Comparison of ENCODE assay signal across 10 cellular contexts in the genomic region with DNA sequence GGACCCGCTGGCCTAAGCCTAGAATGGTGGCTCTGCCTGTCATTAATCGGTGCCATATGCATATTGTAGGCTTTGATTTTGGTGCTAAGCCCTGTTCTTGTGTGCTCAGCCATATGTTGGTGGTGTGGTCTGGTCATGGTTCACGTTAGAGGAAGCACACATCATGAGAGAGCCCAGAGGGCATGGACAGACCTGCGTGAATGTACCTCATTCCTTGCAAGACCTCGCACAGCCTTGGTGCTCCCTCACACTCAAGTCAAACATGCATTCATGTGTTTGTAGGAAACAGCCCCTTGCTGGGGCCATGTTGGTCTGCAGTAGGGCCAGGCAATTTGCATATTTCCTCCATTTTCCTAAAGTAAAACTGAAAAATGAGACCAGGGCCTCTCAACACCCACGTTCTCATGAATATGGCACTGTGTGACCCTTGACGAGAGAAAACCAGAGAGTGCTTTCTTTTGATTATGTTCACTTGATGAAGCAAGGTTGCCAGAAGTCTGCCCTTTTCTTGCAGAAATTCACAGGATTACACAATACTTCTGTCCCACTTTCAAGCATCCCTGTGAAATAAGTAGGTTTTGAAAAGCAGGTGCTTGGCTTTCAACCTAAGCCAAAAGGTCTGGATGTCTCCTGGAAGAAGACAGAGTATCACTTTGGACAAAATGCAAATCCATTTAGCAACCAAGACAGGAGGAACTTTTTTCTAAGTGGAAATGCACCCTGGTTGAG.
DNase-seq lines count a peak whose midpoint lies in the region; ATAC-seq and TF ChIP-seq lines count a peak whose summit lies in the region.
"Had no signal": no experiment of that assay in that cellular context is flagged by ENCODE, and none has a peak within 500 bp of the region (broad histone marks: within the 10 kb centered on the region; RNA-seq: fewer than 3 reads in every experiment).

No MANE protein-coding gene starts in this region.

- DNase-seq in GM10266 (ENCODE audit: extremely low spot score) (peak; percentile 80), NCI-H1105 (lab: John Stamatoyannopoulos, UW) (no peak), cerebellar cortex (ENCODE audit: low spot score) (no peak), GM23338 (ENCODE audit: low spot score) (no peak), DMS153 treated with DMSO at 0.1 percent for 48 hours (lab: John Stamatoyannopoulos, UW; ENCODE audit: unreplicated experiment) (no peak)
- peak; percentile 18 for DNase-seq in activated CD8-positive, alpha-beta T cell treated with anti-CD3 and anti-CD28 coated beads for 36 hours
- DNase-seq: heart right ventricle had no signal

- H3K27me3 Mint-ChIP-seq in activated CD8-positive, alpha-beta T cell treated with anti-CD3 and anti-CD28 coated beads for 36 hours, result no peaks in the 10 kb centered on the region
- no peaks in the 10 kb centered on the region for H3K27me3 Mint-ChIP-seq in GM23338 (ENCODE audit: insufficient read depth, low read depth, poor library complexity)

- 0 out of 2 replicates have a peak, but pooled peaks cover 4% of the 10 kb centered on the region for H3K9me2 ChIP-seq in GM23338 (ENCODE audit: insufficient read depth)

- H4K20me1 ChIP-seq in GM23338 (replicated peaks; ENCODE audit: insufficient read depth), result 0 out of 2 replicates have a peak, but pooled peaks cover 2% of the 10 kb centered on the region

- no peak for TF ChIP-seq CTCF in GM10266 (IDR thresholded peaks at IDR 0.05; ENCODE audit: control insufficient read depth, insufficient read depth, low read depth, missing control alignments)
- TF ChIP-seq CTCF in activated CD8-positive, alpha-beta T cell treated with anti-CD3 and anti-CD28 coated beads for 36 hours (IDR thresholded peaks at IDR 0.05), result no peak
- TF ChIP-seq CTCF in GM23338 (conservative IDR thresholded peaks at IDR 0.05; ENCODE audit: low read depth in 2 of 2), result no peak

- H3K27me3 ChIP-seq in GM23338 (ENCODE audit: insufficient read depth), result no peaks in the 10 kb centered on the region
- H3K27me3 ChIP-seq: heart right ventricle, neural progenitor cell had no signal

- no peaks in the 10 kb centered on the region for H3K4me1 ChIP-seq in GM23338 (ENCODE audit: insufficient read depth)
- H3K4me1 ChIP-seq: neural progenitor cell had no signal

- peak; percentile 92 for ATAC-seq in GM19025 (IDR thresholded peaks at IDR 0.05; ENCODE audit: low read depth, unreplicated experiment)
- peak; percentile 88 for ATAC-seq in HG02852 (IDR thresholded peaks at IDR 0.05; ENCODE audit: unreplicated experiment)
- ATAC-seq in activated CD8-positive, alpha-beta T cell treated with anti-CD3 and anti-CD28 coated beads for 36 hours, result peak; percentile 37
- ATAC-seq in GM23338, result no peak

- peaks cover 13% of the 10 kb centered on the region for H3K4me1 Mint-ChIP-seq in activated CD8-positive, alpha-beta T cell treated with anti-CD3 and anti-CD28 coated beads for 36 hours (ENCODE audit: low read depth)
- H3K4me1 Mint-ChIP-seq in GM23338, result no peaks in the 10 kb centered on the region

- H3K79me2 ChIP-seq in GM23338 (replicated peaks; ENCODE audit: insufficient read depth), result no peaks in the 10 kb centered on the region

- CTCF ChIA-PET in activated CD8-positive, alpha-beta T cell treated with anti-CD3 and anti-CD28 coated beads for 36 hours (lab: Charles Lee), result no interaction called here

- H3K36me3 ChIP-seq in GM23338 (ENCODE audit: insufficient read depth), result no peaks in the 10 kb centered on the region
- H3K36me3 ChIP-seq: neural progenitor cell had no signal

- H3K4me3 ChIP-seq in GM23338, result no peak overlapping the region
- H3K4me3 ChIP-seq: heart right ventricle, neural progenitor cell had no signal

- H3F3A ChIP-seq in GM23338 (replicated peaks; ENCODE audit: low read depth), result no peaks in the 10 kb centered on the region

- POLR2A ChIA-PET in activated CD8-positive, alpha-beta T cell treated with anti-CD3 and anti-CD28 coated beads for 36 hours (lab: Charles Lee), result no interaction called here

- no peak overlapping the region for H3K4me2 ChIP-seq in GM23338
- H3K4me2 ChIP-seq: neural progenitor cell had no signal

- intact Hi-C loops in activated CD8-positive, alpha-beta T cell treated with anti-CD3 and anti-CD28 coated beads for 36 hours (cut with micrococcal nuclease), result no loop called here

- H2AFZ ChIP-seq in GM23338, result no peak overlapping the region
- H2AFZ ChIP-seq: neural progenitor cell had no signal

- H3K36me3 Mint-ChIP-seq in activated CD8-positive, alpha-beta T cell treated with anti-CD3 and anti-CD28 coated beads for 36 hours (ENCODE audit: low read depth), result peaks cover 41% of the 10 kb centered on the region
- peaks cover 4% of the 10 kb centered on the region; the same call in 1 of the 3 replicates for H3K36me3 Mint-ChIP-seq in GM23338 (ENCODE audit: low read depth)

- H3K4me3 Mint-ChIP-seq in activated CD8-positive, alpha-beta T cell treated with anti-CD3 and anti-CD28 coated beads for 36 hours, result no peak overlapping the region
- H3K4me3 Mint-ChIP-seq in GM23338, result no peak overlapping the region
- H3K4me3 Mint-ChIP-seq: neural progenitor cell had no signal

- H3K9me3 Mint-ChIP-seq in activated CD8-positive, alpha-beta T cell treated with anti-CD3 and anti-CD28 coated beads for 36 hours, result no peaks in the 10 kb centered on the region
- no peaks in the 10 kb centered on the region for H3K9me3 Mint-ChIP-seq in GM23338
- H3K9me3 Mint-ChIP-seq: neural progenitor cell had no signal

- peak overlapping the region; percentile 83 for H3K27ac Mint-ChIP-seq in activated CD8-positive, alpha-beta T cell treated with anti-CD3 and anti-CD28 coated beads for 36 hours
- no peak overlapping the region for H3K27ac Mint-ChIP-seq in GM23338
- H3K27ac Mint-ChIP-seq: neural progenitor cell had no signal

- no peak overlapping the region for H3K27ac ChIP-seq in GM23338 (ENCODE audit: low read depth)
- H3K27ac ChIP-seq: heart right ventricle, neural progenitor cell had no signal

TF ChIP-seq in GM23338, 12 proteins besides CTCF, POLR2A, EP300 and RAD21:
- TF ChIP-seq POLR2AphosphoS5 (IDR thresholded peaks at IDR 0.05; ENCODE audit: low read depth) (no peak), EZH2 (IDR thresholded peaks at IDR 0.05; ENCODE audit: low read depth, unreplicated experiment) (no peak), EZH2phosphoT487 (IDR thresholded peaks at IDR 0.05; ENCODE audit: unreplicated experiment) (no peak), ZNF331 (CRISPR knock-in tag; IDR thresholded peaks at IDR 0.05; ENCODE audit: low read depth) (no peak)

Comparison
In these comparisons a context has a peak if more than half of its experiments do, and no peak if none do; other contexts are left out.
1. DNase-seq: peak in GM10266 (single experiment) and activated CD8-positive, alpha-beta T cell treated with anti-CD3 and anti-CD28 coated beads for 36 hours (single experiment); none in NCI-H1105 (single experiment), cerebellar cortex (single experiment), GM23338 (single experiment) and DMS153 treated with DMSO at 0.1 percent for 48 hours (single experiment).